Comparison of ENCODE assay signal across 13 cellular contexts in genomic region chr9:131640438-131641181, GRCh38.
DNase-seq lines count a peak whose midpoint lies in the region; ATAC-seq, FAIRE-seq and TF ChIP-seq lines count a peak whose summit lies in the region.
"Had no signal": no experiment of that assay in that cellular context is flagged by ENCODE, and none has a peak within 500 bp of the region (broad histone marks: within the 10 kb centered on the region; RNA-seq: fewer than 3 reads in every experiment).

No MANE protein-coding gene starts in this region.

- peaks cover 13% of the 10 kb centered on the region for H3K27me3 Mint-ChIP-seq in GM23338 (ENCODE audit: insufficient read depth, low read depth, poor library complexity)
- no peaks in the 10 kb centered on the region for H3K27me3 Mint-ChIP-seq in neural progenitor cell (ENCODE audit: insufficient read depth, low read depth)
- H3K27me3 Mint-ChIP-seq: natural killer cell treated with Interleukin-12 subunit alpha and Interleukin-12 subunit beta and Interleukin-15 and Interleukin-18, amount 100 ng/mL, for 72 hours had no signal

- H3K9me2 ChIP-seq in GM23338 (ENCODE audit: insufficient read depth), result no peaks in the 10 kb centered on the region

- 84 to 98% (median 92%) methylated on average over 11 of the region's 11 CpGs for WGBS in small intestine, 3 donors

- ATAC-seq in GM23338, result no peak; the same call in 1 of the 3 replicates
- no peak for ATAC-seq in HG02571 (IDR thresholded peaks at IDR 0.05; ENCODE audit: unreplicated experiment)
- ATAC-seq: natural killer cell treated with Interleukin-12 subunit alpha and Interleukin-12 subunit beta and Interleukin-15 and Interleukin-18, amount 100 ng/mL, for 72 hours had no signal

- no peaks in the 10 kb centered on the region for H3K9me3 ChIP-seq in neural progenitor cell (ENCODE audit: low read depth)
- no peaks in the 10 kb centered on the region for H3K9me3 ChIP-seq in small intestine (ENCODE audit: control insufficient read depth, low read depth)
- H3K9me3 ChIP-seq: Caco-2 had no signal

- H3K4me3 ChIP-seq in GM23338 (no peak overlapping the region), bronchial epithelial cell (ENCODE audit: low read depth, low read length) (no peak overlapping the region), neural progenitor cell (no peak overlapping the region), small intestine (ENCODE audit: low read depth in 1 of 2, low read length in 2 of 2) (no peak overlapping the region)

- no peak overlapping the region for H2AFZ ChIP-seq in GM23338
- no peak overlapping the region for H2AFZ ChIP-seq in neural progenitor cell (replicated peaks)

- no peaks in the 10 kb centered on the region for H3K36me3 ChIP-seq in GM23338 (ENCODE audit: insufficient read depth)
- H3K36me3 ChIP-seq in bronchial epithelial cell (ENCODE audit: control insufficient read depth, insufficient read depth, low read length), result peaks cover 3% of the 10 kb centered on the region
- no peaks in the 10 kb centered on the region for H3K36me3 ChIP-seq in neural progenitor cell
- peaks cover 0 to 2% of the 10 kb centered on the region in 2 donors for H3K36me3 ChIP-seq in small intestine (ENCODE audit: control insufficient read depth in 2 of 2, insufficient read depth in 2 of 2, low read length in 2 of 2)

- H3K4me2 ChIP-seq in GM23338 (no peak overlapping the region), neural progenitor cell (peak overlapping the region; percentile 17)
- H3K4me2 ChIP-seq: KMS-11 had no signal

- no peak overlapping the region for H3K27ac ChIP-seq in GM23338 (ENCODE audit: low read depth)
- H3K27ac ChIP-seq in neural progenitor cell, result no peak overlapping the region
- H3K27ac ChIP-seq in small intestine (ENCODE audit: low read depth in 1 of 2, low read length in 1 of 2), result peak overlapping the region in 1 of 2 donors; percentile 37
- H3K27ac ChIP-seq: KMS-11 had no signal

- H3K27ac Mint-ChIP-seq in GM23338 (peak overlapping the region; percentile 76), neural progenitor cell (no peak overlapping the region)

- H3F3A ChIP-seq in GM23338 (replicated peaks; ENCODE audit: low read depth), result peaks cover 7% of the 10 kb centered on the region; the same call in 1 of the 2 replicates
- H3F3A ChIP-seq in neural progenitor cell (ENCODE audit: low read depth), result peaks cover 16% of the 10 kb centered on the region

- no peak for FAIRE-seq in bronchial epithelial cell (lab: Jason Lieb, UNC)
- no peak for FAIRE-seq in small intestine (lab: Jason Lieb, UNC)

- H3K79me2 ChIP-seq in GM23338 (replicated peaks; ENCODE audit: insufficient read depth) (peaks cover 4% of the 10 kb centered on the region; the same call in 1 of the 2 replicates), neural progenitor cell (ENCODE audit: low read depth) (no peaks in the 10 kb centered on the region)

- H4K20me1 ChIP-seq in GM23338 (replicated peaks; ENCODE audit: insufficient read depth) (peaks cover 4% of the 10 kb centered on the region; the same call in 1 of the 2 replicates), neural progenitor cell (ENCODE audit: low read depth) (peaks cover 9% of the 10 kb centered on the region)

- no peak overlapping the region for H3K4me3 Mint-ChIP-seq in GM23338
- no peak overlapping the region for H3K4me3 Mint-ChIP-seq in neural progenitor cell
- H3K4me3 Mint-ChIP-seq: natural killer cell treated with Interleukin-12 subunit alpha and Interleukin-12 subunit beta and Interleukin-15 and Interleukin-18, amount 100 ng/mL, for 72 hours had no signal

- peaks cover 27% of the 10 kb centered on the region for H3K4me1 Mint-ChIP-seq in GM23338
- H3K4me1 Mint-ChIP-seq in neural progenitor cell, result peaks cover 18% of the 10 kb centered on the region

- H3K36me3 Mint-ChIP-seq in GM23338 (ENCODE audit: low read depth), result peaks cover 12% of the 10 kb centered on the region; the same call in 2 of the 3 replicates
- peaks cover 9% of the 10 kb centered on the region for H3K36me3 Mint-ChIP-seq in neural progenitor cell

- TF ChIP-seq CTCF in GM23338 (conservative IDR thresholded peaks at IDR 0.05; ENCODE audit: low read depth in 2 of 2), result no peak
- no peak for TF ChIP-seq CTCF in bronchial epithelial cell (IDR thresholded peaks at IDR 0.05; ENCODE audit: insufficient read depth, low read length, severe bottlenecking)
- TF ChIP-seq CTCF in neural progenitor cell (IDR thresholded peaks at IDR 0.05), result no peak

- no peak overlapping the region for H3K9ac ChIP-seq in neural progenitor cell
- H3K9ac ChIP-seq: KMS-11 had no signal

- H3K4me1 ChIP-seq in GM23338 (ENCODE audit: insufficient read depth) (no peaks in the 10 kb centered on the region), neural progenitor cell (peaks cover 40% of the 10 kb centered on the region), small intestine (ENCODE audit: control insufficient read depth in 2 of 2, insufficient read depth in 1 of 2, low read depth in 1 of 2, low read length in 1 of 2) (peaks cover 4% of the 10 kb centered on the region in 2 donors)

- DNase-seq in A172 (ENCODE audit: low spot score), result peak; percentile 69
- no peak for DNase-seq in GM23338 (ENCODE audit: low spot score)
- peak; percentile 68 for DNase-seq in bronchial epithelial cell (ENCODE audit: low read depth)
- no peak for DNase-seq in neural progenitor cell (ENCODE audit: low spot score)
- DNase-seq in NCI-H1417 treated with DMSO at 0.1 percent for 48 hours (lab: John Stamatoyannopoulos, UW), result no peak
- DNase-seq in NCI-H345 treated with DMSO at 0.1 percent for 48 hours (lab: John Stamatoyannopoulos, UW; ENCODE audit: unreplicated experiment), result no peak
- no peak for DNase-seq in small intestine
- DNase-seq: Caco-2; dermis blood vessel endothelial cell; stimulated activated CD4-positive, alpha-beta T cell treated with anti-CD3 and anti-CD28 coated beads, Interleukin-1b, Interleukin-23, amount 100 ng/mL, for 48 hours had no signal

- H3K27me3 ChIP-seq in GM23338 (ENCODE audit: insufficient read depth), result no peaks in the 10 kb centered on the region
- no peaks in the 10 kb centered on the region for H3K27me3 ChIP-seq in bronchial epithelial cell (ENCODE audit: control insufficient read depth, insufficient read depth, low read length)
- H3K27me3 ChIP-seq in neural progenitor cell, result no peaks in the 10 kb centered on the region
- H3K27me3 ChIP-seq in small intestine (ENCODE audit: control insufficient read depth in 2 of 2, insufficient read depth in 2 of 2, low read length in 2 of 2), result no peaks in the 10 kb centered on the region

- H3K9me3 Mint-ChIP-seq in GM23338 (no peaks in the 10 kb centered on the region), neural progenitor cell (no peaks in the 10 kb centered on the region)
- H3K9me3 Mint-ChIP-seq: natural killer cell treated with Interleukin-12 subunit alpha and Interleukin-12 subunit beta and Interleukin-15 and Interleukin-18, amount 100 ng/mL, for 72 hours had no signal

TF ChIP-seq in GM23338, 12 proteins besides CTCF, POLR2A, EP300 and RAD21:
- TF ChIP-seq EZH2phosphoT487 (IDR thresholded peaks at IDR 0.05; ENCODE audit: unreplicated experiment) (no peak), EZH2 (IDR thresholded peaks at IDR 0.05; ENCODE audit: low read depth, unreplicated experiment) (no peak)

Comparison
In these comparisons a context has a peak if more than half of its experiments do, and no peak if none do; other contexts are left out.
1. DNase-seq: peak in A172 (single experiment) and bronchial epithelial cell (single experiment); none in GM23338 (single experiment), neural progenitor cell (single experiment), NCI-H1417 treated with DMSO at 0.1 percent for 48 hours (single experiment), NCI-H345 treated with DMSO at 0.1 percent for 48 hours (single experiment) and small intestine (single experiment).